Comparison of ENCODE assay signal across 24 cellular contexts in the genomic region with DNA sequence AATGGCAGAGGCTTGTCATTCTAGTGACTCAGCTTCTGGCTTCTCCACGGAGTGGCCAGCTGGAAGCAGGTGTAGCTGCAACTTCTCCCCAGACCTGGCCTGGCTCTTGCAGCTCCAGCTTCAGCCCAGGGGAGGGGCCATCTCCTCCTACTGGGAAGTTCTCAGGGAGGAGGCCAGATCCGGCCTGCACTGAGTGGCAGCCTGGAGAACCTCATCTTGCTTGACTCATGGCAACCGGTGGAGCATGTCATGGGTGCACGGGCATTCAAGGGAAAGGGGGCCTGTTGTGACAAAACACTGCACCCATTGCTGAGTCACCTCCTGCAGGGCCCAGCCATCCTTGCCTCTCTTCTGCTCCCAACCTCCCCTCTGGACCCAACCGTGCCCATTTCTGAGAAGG.
DNase-seq lines count a peak whose midpoint lies in the region; FAIRE-seq and TF ChIP-seq lines count a peak whose summit lies in the region.
"Had no signal": no experiment of that assay in that cellular context is flagged by ENCODE, and none has a peak within 500 bp of the region (broad histone marks: within the 10 kb centered on the region; RNA-seq: fewer than 3 reads in every experiment).

No MANE protein-coding gene starts in this region.

- H3K9me3 Mint-ChIP-seq in Caco-2 (ENCODE audit: unreplicated experiment): no peaks in the 10 kb centered on the region
- no peaks in the 10 kb centered on the region for H3K9me3 Mint-ChIP-seq in activated naive CD4-positive, alpha-beta T cell treated with anti-CD3 and anti-CD28 coated beads, Interleukin-2, amount 10 ng/mL, durations not matched to agents 7 days and 5 days
- H3K9me3 Mint-ChIP-seq: activated T-cell treated with anti-CD3 and anti-CD28 coated beads, Interleukin-2, amount 50 U/mL, for 24 hours; T-cell had no signal

- H3K4me1 ChIP-seq in keratinocyte (ENCODE audit: control insufficient read depth, extremely low read depth, insufficient read depth, low read length): peaks cover 11% of the 10 kb centered on the region
- H3K4me1 ChIP-seq in small intestine (ENCODE audit: control insufficient read depth in 2 of 2, insufficient read depth in 1 of 2, low read depth in 1 of 2, low read length in 1 of 2): peaks cover 0 to 7% of the 10 kb centered on the region in 2 donors
- no peaks in the 10 kb centered on the region for H3K4me1 ChIP-seq in Caco-2
- H3K4me1 ChIP-seq: pancreas, SJCRH30 had no signal

- no peak overlapping the region for H3K4me3 Mint-ChIP-seq in Caco-2 (ENCODE audit: unreplicated experiment)
- no peak overlapping the region for H3K4me3 Mint-ChIP-seq in activated naive CD4-positive, alpha-beta T cell treated with anti-CD3 and anti-CD28 coated beads, Interleukin-2, amount 10 ng/mL, durations not matched to agents 7 days and 5 days
- H3K4me3 Mint-ChIP-seq: activated T-cell treated with anti-CD3 and anti-CD28 coated beads, Interleukin-2, amount 50 U/mL, for 24 hours; natural killer cell treated with Interleukin-12 subunit alpha and Interleukin-12 subunit beta and Interleukin-15 and Interleukin-18, amount 100 ng/mL, for 72 hours; T-cell had no signal

- DNase-seq in HT1080 (ENCODE audit: low read depth) (peak; percentile 48), epithelial cell of prostate (ENCODE audit: low read depth, low spot score) (peak; percentile 57), keratinocyte (ENCODE audit: low read depth, low spot score) (peak; percentile 45), small intestine (peak; percentile 67), Caco-2 (no peak), SHP77 treated with DMSO at 0.1 percent for 48 hours (lab: John Stamatoyannopoulos, UW) (no peak)
- no peak for DNase-seq in activated naive CD4-positive, alpha-beta T cell treated with anti-CD3 and anti-CD28 coated beads, Interleukin-2, amount 10 ng/mL, durations not matched to agents 7 days and 5 days
- DNase-seq: activated CD8-positive, alpha-beta memory T cell treated with anti-CD3 and anti-CD28 coated beads for 24 hours; activated naive CD4-positive, alpha-beta T cell; activated T-cell treated with anti-CD3 and anti-CD28 coated beads, Interleukin-2, amount 50 U/mL, for 24 hours; amniotic stem cell; DMS 273 treated with DMSO at 0.1 percent for 48 hours; hypothalamus; NCI-H1105; NCI-H2029 treated with DMSO at 0.1 percent for 48 hours; OCI-M1; SJCRH30; stimulated activated CD8-positive, alpha-beta memory T cell treated with anti-CD3 and anti-CD28 coated beads, Interleukin-4, amount 100 ng/mL, for 48 hours; T-cell had no signal

- H3K36me3 ChIP-seq in keratinocyte (ENCODE audit: control insufficient read depth in 2 of 2, extremely low read depth in 1 of 2, insufficient read depth in 2 of 2, low read length in 2 of 2): no peaks in the 10 kb centered on the region
- no peaks in the 10 kb centered on the region for H3K36me3 ChIP-seq in small intestine (ENCODE audit: control insufficient read depth in 2 of 2, insufficient read depth in 2 of 2, low read length in 2 of 2)
- no peaks in the 10 kb centered on the region for H3K36me3 ChIP-seq in Caco-2 (ENCODE audit: control insufficient read depth, insufficient read depth, low read length)
- H3K36me3 ChIP-seq: pancreas, SJCRH30 had no signal

- no peak overlapping the region for H3K9ac ChIP-seq in keratinocyte (ENCODE audit: control insufficient read depth, extremely low read depth, insufficient read depth, low read length)

- WGBS in small intestine, 3 donors: 53 to 71% (median 57%) methylated on average over 5 of the region's 5 CpGs

- H3K4me2 ChIP-seq in keratinocyte (ENCODE audit: control insufficient read depth, extremely low read depth, insufficient read depth, low read depth, low read length): peak overlapping the region; percentile 11

- H3K27ac ChIP-seq in epithelial cell of prostate (no peak overlapping the region), keratinocyte (ENCODE audit: control insufficient read depth, insufficient read depth, low read length) (no peak overlapping the region), small intestine (ENCODE audit: low read depth in 1 of 2, low read length in 1 of 2) (peak overlapping the region in 1 of 2 donors; percentile 2)
- H3K27ac ChIP-seq: pancreas, SJCRH30 had no signal

- H3K9me1 ChIP-seq in keratinocyte (ENCODE audit: control insufficient read depth, extremely low read depth, insufficient read depth, low read length): no peaks in the 10 kb centered on the region

- H4K20me1 ChIP-seq in keratinocyte (ENCODE audit: control insufficient read depth, extremely low read depth, insufficient read depth, low read length): no peaks in the 10 kb centered on the region

- BruUV-seq in Caco-2 (replicated peaks; lab: Mats Ljungman, UMichigan): no TSS peak

- H3K36me3 Mint-ChIP-seq in Caco-2 (ENCODE audit: insufficient read depth, unreplicated experiment): no peaks in the 10 kb centered on the region
- H3K36me3 Mint-ChIP-seq in activated naive CD4-positive, alpha-beta T cell treated with anti-CD3 and anti-CD28 coated beads, Interleukin-2, amount 10 ng/mL, durations not matched to agents 7 days and 5 days: no peaks in the 10 kb centered on the region
- H3K36me3 Mint-ChIP-seq: natural killer cell treated with Interleukin-12 subunit alpha and Interleukin-12 subunit beta and Interleukin-15 and Interleukin-18, amount 100 ng/mL, for 72 hours; T-cell had no signal

- H3K27me3 Mint-ChIP-seq in Caco-2 (ENCODE audit: insufficient read depth, unreplicated experiment): no peaks in the 10 kb centered on the region
- H3K27me3 Mint-ChIP-seq in activated naive CD4-positive, alpha-beta T cell treated with anti-CD3 and anti-CD28 coated beads, Interleukin-2, amount 10 ng/mL, durations not matched to agents 7 days and 5 days: peaks cover 11% of the 10 kb centered on the region

- POLR2A ChIA-PET in Caco-2 (lab: Charles Lee): no interaction called here

- no peak overlapping the region for H3K27ac Mint-ChIP-seq in Caco-2 (ENCODE audit: unreplicated experiment)
- H3K27ac Mint-ChIP-seq in activated naive CD4-positive, alpha-beta T cell treated with anti-CD3 and anti-CD28 coated beads, Interleukin-2, amount 10 ng/mL, durations not matched to agents 7 days and 5 days: no peak overlapping the region
- H3K27ac Mint-ChIP-seq: activated T-cell treated with anti-CD3 and anti-CD28 coated beads, Interleukin-2, amount 50 U/mL, for 24 hours; natural killer cell treated with Interleukin-12 subunit alpha and Interleukin-12 subunit beta and Interleukin-15 and Interleukin-18, amount 100 ng/mL, for 72 hours; T-cell had no signal

- no peaks in the 10 kb centered on the region for H3K79me2 ChIP-seq in keratinocyte (ENCODE audit: control insufficient read depth, insufficient read depth, low read length)

- FAIRE-seq in keratinocyte (lab: Jason Lieb, UNC): no peak
- no peak for FAIRE-seq in small intestine (lab: Jason Lieb, UNC)
- FAIRE-seq: endometrium, G401.6, islet of Langerhans, pancreas had no signal

- H3K27me3 ChIP-seq in keratinocyte (ENCODE audit: control insufficient read depth, extremely low read depth, insufficient read depth, low read length) (no peaks in the 10 kb centered on the region), small intestine (ENCODE audit: control insufficient read depth in 2 of 2, insufficient read depth in 2 of 2, low read length in 2 of 2) (no peaks in the 10 kb centered on the region), Caco-2 (replicated peaks; ENCODE audit: control insufficient read depth, insufficient read depth, low read length) (no peaks in the 10 kb centered on the region)
- H3K27me3 ChIP-seq: pancreas, SJCRH30 had no signal

- no peaks in the 10 kb centered on the region for H3K4me1 Mint-ChIP-seq in Caco-2 (ENCODE audit: low read depth, unreplicated experiment)
- no peaks in the 10 kb centered on the region for H3K4me1 Mint-ChIP-seq in activated naive CD4-positive, alpha-beta T cell treated with anti-CD3 and anti-CD28 coated beads, Interleukin-2, amount 10 ng/mL, durations not matched to agents 7 days and 5 days
- H3K4me1 Mint-ChIP-seq: T-cell had no signal

- H3K9me3 ChIP-seq in keratinocyte (ENCODE audit: control insufficient read depth, low read depth, low read length) (no peaks in the 10 kb centered on the region), small intestine (ENCODE audit: control insufficient read depth, low read depth) (no peaks in the 10 kb centered on the region), Caco-2 (no peaks in the 10 kb centered on the region; the same call in 1 of the 2 replicates)
- H3K9me3 ChIP-seq: pancreas, SJCRH30 had no signal

- H3K4me3 ChIP-seq in keratinocyte (ENCODE audit: control insufficient read depth in 2 of 3, extremely low read depth in 1 of 3, insufficient read depth in 2 of 3, low read depth in 1 of 3, low read length in 3 of 3) (no peak overlapping the region), small intestine (ENCODE audit: low read depth in 1 of 2, low read length in 2 of 2) (no peak overlapping the region), Caco-2 (ENCODE audit: low read depth, low read length) (no peak overlapping the region)
- H3K4me3 ChIP-seq: pancreas, SJCRH30 had no signal

- peak overlapping the region; percentile 20 for H2AFZ ChIP-seq in keratinocyte (ENCODE audit: control insufficient read depth, low read length)

- dilution Hi-C loops in keratinocyte (cut with MboI; ENCODE audit: extremely low pct_ligation_motif_present, low sequenced_read_pairs): no loop called here

- intact Hi-C loops in Caco-2 (cut with micrococcal nuclease; ENCODE audit: unreplicated experiment): no loop called here

- TF ChIP-seq CTCF in keratinocyte (optimal IDR thresholded peaks at IDR 0.05 in 1 of 3, IDR thresholded peaks at IDR 0.05 in 1 of 3, conservative IDR thresholded peaks at IDR 0.05 in 1 of 3; ENCODE audit: extremely low read depth in 1 of 3, insufficient read depth in 2 of 3, low read length in 3 of 3) (no peak), Caco-2 (IDR thresholded peaks at IDR 0.05; ENCODE audit: insufficient read depth in 1 of 2, low read depth in 1 of 2, low read length in 1 of 2, severe bottlenecking in 1 of 2, unreplicated experiment in 1 of 2) (no peak)

- CTCF ChIA-PET in Caco-2 (lab: Charles Lee): no interaction called here
- CTCF ChIA-PET in activated naive CD4-positive, alpha-beta T cell treated with anti-CD3 and anti-CD28 coated beads, Interleukin-2, amount 10 ng/mL, durations not matched to agents 7 days and 5 days (lab: Charles Lee): no interaction called here

Comparison
In these comparisons a context has a peak if more than half of its experiments do, and no peak if none do; other contexts are left out.
1. DNase-seq: peak in HT1080 (single experiment), epithelial cell of prostate (single experiment), keratinocyte (single experiment) and small intestine (single experiment); none in Caco-2 (0 of 2), activated naive CD4-positive, alpha-beta T cell treated with anti-CD3 and anti-CD28 coated beads, Interleukin-2, amount 10 ng/mL, durations not matched to agents 7 days and 5 days (single experiment) and SHP77 treated with DMSO at 0.1 percent for 48 hours (single experiment).